Comparison of ENCODE assay signal across 19 cellular contexts in the genomic region with DNA sequence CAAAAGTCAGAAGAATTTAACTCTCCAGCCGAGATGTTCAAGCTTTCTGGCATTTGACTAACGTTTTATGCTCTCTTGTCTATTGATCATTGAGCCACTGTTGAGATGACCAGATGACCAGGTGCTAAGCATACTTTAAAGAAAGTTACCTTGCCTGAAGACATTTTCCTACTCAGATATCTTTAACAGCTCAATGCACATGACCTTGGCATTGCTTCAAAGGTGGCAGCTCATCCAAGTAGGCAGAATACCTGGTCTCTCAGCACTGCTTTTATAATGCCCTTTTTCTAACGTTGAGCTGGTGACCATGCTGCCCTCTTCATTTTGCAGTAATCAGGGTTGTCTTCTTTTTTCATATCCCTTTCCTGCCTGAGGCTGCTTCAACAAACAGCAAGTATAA.
DNase-seq lines count a peak whose midpoint lies in the region; TF ChIP-seq lines count a peak whose summit lies in the region.
"Had no signal": no experiment of that assay in that cellular context is flagged by ENCODE, and none has a peak within 500 bp of the region (broad histone marks: within the 10 kb centered on the region; RNA-seq: fewer than 3 reads in every experiment).

No MANE protein-coding gene starts in this region.

- H3K36me3 Mint-ChIP-seq in mesothelial cell of epicardium: no peaks in the 10 kb centered on the region
- peaks cover 7% of the 10 kb centered on the region for H3K36me3 Mint-ChIP-seq in type B pancreatic cell
- H3K36me3 Mint-ChIP-seq in activated T-cell treated with anti-CD3 and anti-CD28 coated beads, Interleukin-2, amount 50 U/mL, for 24 hours (ENCODE audit: low read depth): no peaks in the 10 kb centered on the region

- H3K4me3 Mint-ChIP-seq in mesothelial cell of epicardium (no peak overlapping the region), type B pancreatic cell (peak overlapping the region; percentile 23)
- no peak overlapping the region for H3K4me3 Mint-ChIP-seq in activated T-cell treated with anti-CD3 and anti-CD28 coated beads, Interleukin-2, amount 50 U/mL, for 24 hours
- H3K4me3 Mint-ChIP-seq: CD4-positive, alpha-beta memory T cell had no signal

- H3K36me3 ChIP-seq in A673 (ENCODE audit: insufficient read depth, low read length, poor library complexity, severe bottlenecking): no peaks in the 10 kb centered on the region
- H3K36me3 ChIP-seq: BLaER1 had no signal

- BruUV-seq in A673 (replicated peaks; lab: Mats Ljungman, UMichigan): no TSS peak

- peak; percentile 9 for DNase-seq in NCI-H146 (lab: John Stamatoyannopoulos, UW)
- DNase-seq in NCI-H146 treated with DMSO at 0.1 percent for 48 hours (lab: John Stamatoyannopoulos, UW; ENCODE audit: unreplicated experiment): no peak
- peak; percentile 39 for DNase-seq in NCI-H69 (lab: John Stamatoyannopoulos, UW)
- no peak for DNase-seq in mesothelial cell of epicardium (ENCODE audit: low spot score in 2 of 2, unreplicated experiment in 2 of 2)
- DNase-seq in type B pancreatic cell (ENCODE audit: extremely low spot score, unreplicated experiment): no peak
- no peak for DNase-seq in A673 (ENCODE audit: low spot score)
- DNase-seq in activated T-cell treated with anti-CD3 and anti-CD28 coated beads, Interleukin-2, amount 50 U/mL, for 24 hours: no peak
- DNase-seq in activated CD4-positive, CD25-positive, alpha-beta regulatory T cell treated with anti-CD3 and anti-CD28 coated beads, Interleukin-2, amount 50 U/mL, for 72 hours: no peak
- DNase-seq: 8988T; CD4-positive, alpha-beta memory T cell; GOT3; KBM-7; NCI-H187 treated with DMSO at 0.1 percent for 48 hours; NCI-H2171; NCI-H446 treated with DMSO at 0.1 percent for 48 hours; OCI-M1; RPMI8226; SIG-M5 had no signal

- H3K27ac Mint-ChIP-seq in mesothelial cell of epicardium (peak overlapping the region; percentile 89), type B pancreatic cell (peak overlapping the region; percentile 78)
- H3K27ac Mint-ChIP-seq in activated T-cell treated with anti-CD3 and anti-CD28 coated beads, Interleukin-2, amount 50 U/mL, for 24 hours: no peak overlapping the region
- H3K27ac Mint-ChIP-seq: CD4-positive, alpha-beta memory T cell had no signal

- POLR2A ChIA-PET in A673 (lab: Charles Lee; ENCODE audit: low non-redundant PET): no interaction called here

- no peak overlapping the region for H3K4me3 ChIP-seq in A673 (ENCODE audit: low read depth, low read length, poor library complexity, severe bottlenecking)
- H3K4me3 ChIP-seq: BLaER1 had no signal

- TF ChIP-seq CTCF in mesothelial cell of epicardium (IDR thresholded peaks at IDR 0.05; ENCODE audit: unreplicated experiment) (no peak), type B pancreatic cell (conservative IDR thresholded peaks at IDR 0.05) (no peak), A673 (conservative IDR thresholded peaks at IDR 0.05; ENCODE audit: low read depth, low read length) (no peak)

- no peaks in the 10 kb centered on the region for H3K27me3 ChIP-seq in A673 (replicated peaks; ENCODE audit: insufficient read depth, low read depth, low read length, poor library complexity)
- H3K27me3 ChIP-seq: BLaER1 had no signal

- H3K27me3 Mint-ChIP-seq in mesothelial cell of epicardium (ENCODE audit: low read depth): no peaks in the 10 kb centered on the region
- no peaks in the 10 kb centered on the region for H3K27me3 Mint-ChIP-seq in type B pancreatic cell
- no peaks in the 10 kb centered on the region for H3K27me3 Mint-ChIP-seq in activated T-cell treated with anti-CD3 and anti-CD28 coated beads, Interleukin-2, amount 50 U/mL, for 24 hours
- H3K27me3 Mint-ChIP-seq: CD4-positive, alpha-beta memory T cell had no signal

- intact Hi-C loops in A673 (cut with micrococcal nuclease; ENCODE audit: unreplicated experiment): no loop called here

- H3K4me1 ChIP-seq in A673 (ENCODE audit: insufficient read depth, low read length, poor library complexity, severe bottlenecking): no peaks in the 10 kb centered on the region
- H3K4me1 ChIP-seq: BLaER1 had no signal

- H3K4me1 Mint-ChIP-seq in mesothelial cell of epicardium (peaks cover 86% of the 10 kb centered on the region), type B pancreatic cell (ENCODE audit: unreplicated experiment) (peaks cover 57% of the 10 kb centered on the region)
- peaks cover 25% of the 10 kb centered on the region for H3K4me1 Mint-ChIP-seq in activated T-cell treated with anti-CD3 and anti-CD28 coated beads, Interleukin-2, amount 50 U/mL, for 24 hours (ENCODE audit: low read depth)

- no peak overlapping the region for H3K27ac ChIP-seq in A673 (ENCODE audit: low read depth, low read length, poor library complexity, severe bottlenecking)
- H3K27ac ChIP-seq: BLaER1 had no signal

- H3K9me3 Mint-ChIP-seq in mesothelial cell of epicardium (no peaks in the 10 kb centered on the region), type B pancreatic cell (peaks cover 14% of the 10 kb centered on the region)
- H3K9me3 Mint-ChIP-seq in activated T-cell treated with anti-CD3 and anti-CD28 coated beads, Interleukin-2, amount 50 U/mL, for 24 hours: no peaks in the 10 kb centered on the region
- H3K9me3 Mint-ChIP-seq: CD4-positive, alpha-beta memory T cell had no signal

- no peaks in the 10 kb centered on the region for H3K9me3 ChIP-seq in A673 (ENCODE audit: low read depth, low read length, poor library complexity, severe bottlenecking)
- H3K9me3 ChIP-seq: BLaER1 had no signal

- CTCF ChIA-PET in A673 (lab: Charles Lee): no interaction called here

Comparison
In these comparisons a context has a peak if more than half of its experiments do, and no peak if none do; other contexts are left out.
1. DNase-seq: peak in NCI-H146 (single experiment) and NCI-H69 (single experiment); none in NCI-H146 treated with DMSO at 0.1 percent for 48 hours (single experiment), mesothelial cell of epicardium (0 of 2), type B pancreatic cell (single experiment), A673 (single experiment), activated T-cell treated with anti-CD3 and anti-CD28 coated beads, Interleukin-2, amount 50 U/mL, for 24 hours (single experiment) and activated CD4-positive, CD25-positive, alpha-beta regulatory T cell treated with anti-CD3 and anti-CD28 coated beads, Interleukin-2, amount 50 U/mL, for 72 hours (single experiment).